ENCODE assay signal across 3 cellular contexts in the genomic region with DNA sequence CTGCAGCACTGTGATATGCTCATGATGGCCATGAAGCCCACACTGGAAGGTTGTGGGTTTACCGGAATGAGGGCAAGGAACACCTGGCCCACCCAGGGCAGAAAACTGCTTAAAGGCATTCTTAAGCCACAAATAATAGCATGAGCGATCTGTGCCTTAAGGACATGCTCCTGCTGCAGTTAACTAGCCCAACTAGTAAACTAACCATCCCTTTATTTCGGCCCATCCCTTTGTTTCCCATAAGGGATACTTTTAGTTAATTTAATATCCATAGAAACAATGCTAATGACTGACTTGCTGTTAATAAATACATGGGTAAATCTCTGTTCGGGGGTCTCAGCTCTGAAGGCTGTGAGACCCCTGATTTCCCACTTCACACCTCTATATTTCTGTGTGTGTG.
DNase-seq lines count a peak whose midpoint lies in the region; ATAC-seq, FAIRE-seq and TF ChIP-seq lines count a peak whose summit lies in the region.
"Not testable (repeated sequence)": the region's sequence is repeated elsewhere in the genome, so short reads cannot be mapped to it uniquely, and the experiment has no call there.

No MANE protein-coding gene starts in this region.

- H4K20me1 ChIP-seq in K562 (replicated peaks; ENCODE audit: control insufficient read depth, insufficient read depth, low read length); HepG2 (ENCODE audit: insufficient read depth, low read length): not testable (repeated sequence)

- POLR2A ChIA-PET in K562 (lab: Yijun Ruan, JAX); HepG2 (lab: Yijun Ruan, JAX): not testable (repeated sequence)

- WGBS in K562 (ENCODE audit: insufficient coverage, low coverage, missing lambda C conversion rate): 9% methylated on average over 4 of the region's 4 CpGs
- WGBS in HepG2 (ENCODE audit: low lambda C conversion rate): 47% methylated on average over 4 of the region's 4 CpGs

- DNase-seq in K562 (ENCODE audit: extremely low read depth in 1 of 4, low spot score in 3 of 4); HepG2 (ENCODE audit: low spot score): not testable (repeated sequence)

- H3K27me3 ChIP-seq in ACC112 (ENCODE audit: insufficient read depth, low read length); K562 (ENCODE audit: control insufficient read depth in 2 of 2, insufficient read depth in 2 of 2, low read length in 2 of 2); HepG2 (ENCODE audit: control insufficient read depth in 1 of 2, insufficient read depth in 2 of 2, low read length in 2 of 2): not testable (repeated sequence)

- intact Hi-C loops in K562 (cut with micrococcal nuclease); HepG2 (cut with micrococcal nuclease; ENCODE audit: unreplicated experiment): not testable (repeated sequence)

- not testable (repeated sequence) for H3K9ac ChIP-seq in K562 (ENCODE audit: insufficient read depth in 1 of 2, low read depth in 2 of 2, low read length in 2 of 2); HepG2 (ENCODE audit: insufficient read depth, low read depth, low read length)

- H3K4me1 ChIP-seq in ACC112 (ENCODE audit: control insufficient read depth, insufficient read depth, low read length, unreplicated experiment): peaks cover 20% of the 10 kb centered on the region
- peaks cover 0 to 11% of the 10 kb centered on the region in 2 experiments; a peak in 1 of 5 replicates for H3K4me1 ChIP-seq in K562 (replicated peaks in 1 of 2; ENCODE audit: control insufficient read depth in 2 of 2, insufficient read depth in 2 of 2, low read length in 2 of 2)
- H3K4me1 ChIP-seq in HepG2 (ENCODE audit: insufficient read depth, low read length): peaks cover 35% of the 10 kb centered on the region

- TF ChIP-seq RAD21 in K562 (CRISPR knock-in tag; conservative IDR thresholded peaks at IDR 0.05 in 1 of 2, IDR thresholded peaks at IDR 0.05 in 1 of 2); HepG2 (CRISPR knock-in tag; IDR thresholded peaks at IDR 0.05): not testable (repeated sequence)

- H3K79me2 ChIP-seq in ACC112 (ENCODE audit: control insufficient read depth, insufficient read depth, low read length, unreplicated experiment); K562 (ENCODE audit: control insufficient read depth, insufficient read depth, low read length); HepG2 (ENCODE audit: insufficient read depth, low read length): not testable (repeated sequence)

- not testable (repeated sequence) for H3K9me1 ChIP-seq in K562 (ENCODE audit: control insufficient read depth, insufficient read depth, low read length)

- not testable (repeated sequence) for H3K9me3 ChIP-seq in K562 (replicated peaks; ENCODE audit: control insufficient read depth, insufficient read depth, low read depth, low read length); HepG2 (ENCODE audit: low read length)

- H3K4me3 ChIP-seq in ACC112 (ENCODE audit: low read depth, low read length); K562; HepG2 (replicated peaks in 1 of 3; ENCODE audit: insufficient read depth in 1 of 3, low read depth in 2 of 3, low read length in 3 of 3): not testable (repeated sequence)

- FAIRE-seq in K562 (lab: Jason Lieb, UNC); HepG2 (lab: Jason Lieb, UNC): not testable (repeated sequence)

- CTCF ChIA-PET in K562 (lab: Yijun Ruan, JAX; ENCODE audit: low intra/inter-chr PET ratio); HepG2 (lab: Yijun Ruan, JAX; ENCODE audit: low intra/inter-chr PET ratio, low total read pairs): not testable (repeated sequence)

- not testable (repeated sequence) for BruUV-seq in K562 (replicated peaks; lab: Mats Ljungman, UMichigan); HepG2 (replicated peaks; lab: Mats Ljungman, UMichigan)

- not testable (repeated sequence) for ATAC-seq in K562, HepG2

- peak overlapping the region; percentile 49; the same call in 1 of the 2 replicates for H3K27ac ChIP-seq in ACC112 (ENCODE audit: low read depth, low read length)
- H3K27ac ChIP-seq in K562 (ENCODE audit: extremely low read depth, low read depth, low read length); HepG2 (ENCODE audit: extremely low read length, insufficient read depth, low read length): not testable (repeated sequence)

- not testable (repeated sequence) for H3K36me3 ChIP-seq in ACC112 (ENCODE audit: insufficient read depth, low read length); K562 (ENCODE audit: control insufficient read depth, insufficient read depth, low read length); HepG2 (replicated peaks in 1 of 2; ENCODE audit: control insufficient read depth in 1 of 2, insufficient read depth in 2 of 2, low read length in 2 of 2)

- H3K4me2 ChIP-seq in K562 (ENCODE audit: insufficient read depth, low read length); HepG2 (ENCODE audit: low read depth, low read length): not testable (repeated sequence)

- in situ Hi-C loops in K562 (cut with MboI); HepG2 (cut with HindIII; ENCODE audit: extremely low pct_ligation_motif_present, low pct_unique_long_range_greater_than_20kb): not testable (repeated sequence)

- H2AFZ ChIP-seq in ACC112 (ENCODE audit: low read length, unreplicated experiment); K562 (ENCODE audit: low read depth, low read length); HepG2 (ENCODE audit: low read length): not testable (repeated sequence)

- not testable (repeated sequence) for TF ChIP-seq POLR2A in K562 (conservative IDR thresholded peaks at IDR 0.05); HepG2 (IDR thresholded peaks at IDR 0.05; ENCODE audit: insufficient read depth in 1 of 2, low read depth in 2 of 2, low read length in 2 of 2)

- not testable (repeated sequence) for TF ChIP-seq EP300 in K562 (IDR thresholded peaks at IDR 0.05; ENCODE audit: low read length); HepG2 (IDR thresholded peaks at IDR 0.05; ENCODE audit: low read depth in 2 of 2, low read length in 2 of 2); HepG2 (CRISPR knock-in tag; IDR thresholded peaks at IDR 0.05; ENCODE audit: borderline replicate concordance)

- TF ChIP-seq CTCF in K562 (IDR thresholded peaks at IDR 0.05 in 2 of 3, conservative IDR thresholded peaks at IDR 0.05 in 1 of 3; ENCODE audit: insufficient read depth in 2 of 3, low read depth in 1 of 3, low read length in 3 of 3); HepG2 (CRISPR knock-in tag; IDR thresholded peaks at IDR 0.05): not testable (repeated sequence)

TF ChIP-seq in K562, 482 proteins besides CTCF, POLR2A, EP300 and RAD21:
- TF ChIP-seq HMBOX1 (IDR thresholded peaks at IDR 0.05) (peak; percentile 74), TRIM28 (IDR thresholded peaks at IDR 0.05) (peak; percentile 28; the same call in 1 of the 2 replicates)

TF ChIP-seq in HepG2, 621 proteins besides CTCF, POLR2A, EP300 and RAD21:
- peak; percentile 93; the same call in 1 of the 2 replicates for TF ChIP-seq ZNF761 (CRISPR knock-in tag; conservative IDR thresholded peaks at IDR 0.05)
